In the genomic region with DNA sequence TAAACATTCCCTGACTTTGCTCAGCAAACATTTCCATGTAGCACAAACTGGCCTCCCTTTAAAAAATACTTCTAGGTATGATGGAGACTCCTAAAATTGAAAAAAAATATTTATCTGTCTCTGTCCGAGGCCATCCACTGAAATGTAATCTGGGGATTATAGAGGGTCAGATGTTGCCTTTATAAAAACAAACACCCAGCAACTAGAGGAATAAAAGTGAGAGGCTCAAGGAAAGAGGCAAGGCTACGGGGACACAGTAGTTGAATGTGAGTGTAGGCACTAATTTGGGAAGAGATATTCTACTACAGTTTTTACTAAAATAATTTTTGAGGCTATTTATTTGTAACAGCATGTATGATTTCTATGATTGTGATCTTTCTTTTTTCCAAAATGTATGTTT, we compare ENCODE assay signal across 1 cellular context.
TF ChIP-seq lines count a peak whose summit lies in the region.

No MANE protein-coding gene starts in this region.

TF ChIP-seq in K562, 482 proteins besides CTCF, POLR2A, EP300 and RAD21:
- TF ChIP-seq BRD4 (IDR thresholded peaks at IDR 0.05): 0 out of 2 replicates have a peak, but pooled peaks have one; percentile 8
- 0 out of 2 replicates have a peak, but pooled peaks have one; percentile 12 for TF ChIP-seq ZNF644 (tag; IDR thresholded peaks at IDR 0.05; ENCODE audit: low read depth)
- TF ChIP-seq, protein P1, sequence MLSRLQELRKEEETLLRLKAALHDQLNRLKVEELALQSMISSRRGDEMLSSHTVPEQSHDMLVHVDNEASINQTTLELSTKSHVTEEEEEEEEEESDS (CRISPR knock-in tag; IDR thresholded peaks at IDR 0.05): no peak
- TF ChIP-seq NFRKB (IDR thresholded peaks at IDR 0.05; ENCODE audit: low read depth): no peak
- TF ChIP-seq NR2C1 (IDR thresholded peaks at IDR 0.05): no peak
- TF ChIP-seq NR2C1 (tag; IDR thresholded peaks at IDR 0.05): no peak
